ENCODE assay signal across 14 cellular contexts in the genomic region with DNA sequence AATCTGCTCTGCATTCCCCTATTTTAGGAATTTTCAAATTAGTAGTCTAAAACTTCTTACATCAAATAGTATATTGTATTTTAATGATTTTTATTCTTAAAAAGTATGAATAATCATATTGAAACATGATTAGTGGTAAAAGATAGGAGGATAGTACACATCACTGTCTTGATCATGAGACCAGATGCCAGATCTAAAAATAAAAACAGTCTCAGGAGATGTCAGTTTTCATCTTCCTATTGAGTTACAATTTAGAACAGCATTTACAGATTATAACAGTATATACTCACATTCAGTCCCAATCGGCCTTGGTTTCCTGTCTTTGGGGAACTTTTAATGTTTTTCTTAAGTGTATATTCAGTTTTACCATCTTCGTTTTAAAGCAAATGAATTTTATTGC.
DNase-seq lines count a peak whose midpoint lies in the region; ATAC-seq and TF ChIP-seq lines count a peak whose summit lies in the region.
"Had no signal": no experiment of that assay in that cellular context is flagged by ENCODE, and none has a peak within 500 bp of the region (broad histone marks: within the 10 kb centered on the region; RNA-seq: fewer than 3 reads in every experiment).

No MANE protein-coding gene starts in this region.

- H3K27ac ChIP-seq in SK-N-SH (ENCODE audit: low read depth in 2 of 2, low read length in 1 of 2) (no peak overlapping the region), gastrocnemius medialis (peak overlapping the region; percentile 85 to 92 (median 88))
- no peak overlapping the region for H3K27ac ChIP-seq in CD4-positive, alpha-beta T cell (ENCODE audit: low read depth, low read length)

- peak overlapping the region; percentile 23 for H3K4me3 Mint-ChIP-seq in CD4-positive, alpha-beta T cell
- H3K4me3 Mint-ChIP-seq in activated T-helper 17 cell treated with anti-CD3 and anti-CD28 coated beads, Interleukin-2, amount 50 U/mL, for 72 hours, result no peak overlapping the region
- H3K4me3 Mint-ChIP-seq: CD8-positive, alpha-beta memory T cell; HFFc6 had no signal

- no peaks in the 10 kb centered on the region for H3K79me2 ChIP-seq in SK-N-SH (ENCODE audit: insufficient read depth)

- peaks cover 0 to 6% of the 10 kb centered on the region in 2 experiments; a peak in 3 of 4 replicates for H3K4me1 ChIP-seq in SK-N-SH (ENCODE audit: control insufficient read depth in 1 of 2, insufficient read depth in 2 of 2, low read depth in 1 of 2, low read length in 1 of 2)
- peaks cover 24 to 30% of the 10 kb centered on the region in 2 donors for H3K4me1 ChIP-seq in gastrocnemius medialis

- in situ Hi-C loops in gastrocnemius medialis (cut with MboI; ENCODE audit: low sequenced_read_pairs in 4 of 4), result loop anchor here in 3 of 4 donors (5.0 to 25.0 kb wide), 3 partner anchors 91 to 338 kb away; no protein-coding TSS in a partner anchor

- no peaks in the 10 kb centered on the region for H3K9me2 ChIP-seq in SK-N-SH

- no peak overlapping the region for H3K9ac ChIP-seq in SK-N-SH

- peaks cover 43% of the 10 kb centered on the region for H3K4me1 Mint-ChIP-seq in CD4-positive, alpha-beta T cell (ENCODE audit: low read depth)
- H3K4me1 Mint-ChIP-seq in activated T-helper 17 cell treated with anti-CD3 and anti-CD28 coated beads, Interleukin-2, amount 50 U/mL, for 72 hours, result peaks cover 20% of the 10 kb centered on the region

- H3K36me3 Mint-ChIP-seq in CD4-positive, alpha-beta T cell (ENCODE audit: low read depth), result peaks cover 59% of the 10 kb centered on the region
- H3K36me3 Mint-ChIP-seq in activated T-helper 17 cell treated with anti-CD3 and anti-CD28 coated beads, Interleukin-2, amount 50 U/mL, for 72 hours (ENCODE audit: low read depth), result peaks cover 66% of the 10 kb centered on the region

- no peak for TF ChIP-seq EP300 in SK-N-SH (IDR thresholded peaks at IDR 0.05; ENCODE audit: borderline replicate concordance in 1 of 2, low read depth in 1 of 2, low read length in 1 of 2)

- POLR2A ChIA-PET in SK-N-SH (lab: Yijun Ruan, JAX), result no interaction called here
- POLR2A ChIA-PET in CD4-positive, alpha-beta T cell (lab: Charles Lee), result no interaction called here

- H3F3A ChIP-seq in SK-N-SH (replicated peaks; ENCODE audit: insufficient read depth), result no peaks in the 10 kb centered on the region

- no peaks in the 10 kb centered on the region for H3K27me3 Mint-ChIP-seq in CD4-positive, alpha-beta T cell
- H3K27me3 Mint-ChIP-seq in activated T-helper 17 cell treated with anti-CD3 and anti-CD28 coated beads, Interleukin-2, amount 50 U/mL, for 72 hours, result no peaks in the 10 kb centered on the region
- H3K27me3 Mint-ChIP-seq: CD8-positive, alpha-beta memory T cell had no signal

- intact Hi-C loops in CD4-positive, alpha-beta T cell (cut with DNase I, micrococcal nuclease), result loop anchor here in 1 of 2 experiments (10.0 kb wide), 1 partner anchor 161 kb away; no protein-coding TSS in a partner anchor
- intact Hi-C loops in gastrocnemius medialis (cut with DNase I; ENCODE audit: low total_unique reads), result loop anchor here (1.0 to 5.0 kb wide), 4 partner anchors 15 to 1443 kb away; a partner anchor contains a TSS

- peaks cover 5 to 16% of the 10 kb centered on the region in 2 experiments for H3K36me3 ChIP-seq in SK-N-SH (replicated peaks in 1 of 2; ENCODE audit: control insufficient read depth in 1 of 2, insufficient read depth in 2 of 2, low read length in 1 of 2)
- H3K36me3 ChIP-seq in gastrocnemius medialis, result peaks cover 0 to under 1% of the 10 kb centered on the region in 2 donors

- 54% methylated on average over 2 of the region's 2 CpGs for WGBS in SK-N-SH (ENCODE audit: low lambda C conversion rate)

- DNase-seq in SK-N-SH, result no peak
- no peak for DNase-seq in CD4-positive, alpha-beta T cell
- DNase-seq in gastrocnemius medialis, result no peak
- DNase-seq in NK-92 treated with Interleukin-12 subunit alpha and Interleukin-12 subunit beta, amount 100 ng/mL, for 24 hours (lab: John Stamatoyannopoulos, UW), result no peak
- DNase-seq: DMS79, NCI-H1436, NCI-H2029, SHP77 treated with DMSO at 0.1 percent for 48 hours had no signal

- H3K9me3 ChIP-seq in SK-N-SH (no peaks in the 10 kb centered on the region), gastrocnemius medialis (no peaks in the 10 kb centered on the region)
- no peaks in the 10 kb centered on the region for H3K9me3 ChIP-seq in CD4-positive, alpha-beta T cell (ENCODE audit: control insufficient read depth, low read length)

- no peaks in the 10 kb centered on the region for H3K9me3 Mint-ChIP-seq in CD4-positive, alpha-beta T cell
- no peaks in the 10 kb centered on the region for H3K9me3 Mint-ChIP-seq in activated T-helper 17 cell treated with anti-CD3 and anti-CD28 coated beads, Interleukin-2, amount 50 U/mL, for 72 hours
- H3K9me3 Mint-ChIP-seq: CD8-positive, alpha-beta memory T cell; HFFc6 had no signal

- TF ChIP-seq CTCF in SK-N-SH (IDR thresholded peaks at IDR 0.05) (no peak), gastrocnemius medialis (IDR thresholded peaks at IDR 0.05 in 4 of 5, conservative IDR thresholded peaks at IDR 0.05 in 1 of 5) (no peak)
- TF ChIP-seq CTCF in CD4-positive, alpha-beta T cell (IDR thresholded peaks at IDR 0.05), result no peak

- no peak for TF ChIP-seq RAD21 in SK-N-SH (IDR thresholded peaks at IDR 0.05; ENCODE audit: low read length)

- TF ChIP-seq POLR2A in gastrocnemius medialis (IDR thresholded peaks at IDR 0.05), result no peak

- no peak overlapping the region for H3K4me2 ChIP-seq in SK-N-SH

- no peaks in the 10 kb centered on the region for H4K20me1 ChIP-seq in SK-N-SH (ENCODE audit: insufficient read depth)

- no peak overlapping the region for H3K4me3 ChIP-seq in SK-N-SH (ENCODE audit: low read depth in 2 of 2, low read length in 1 of 2)
- peak overlapping the region in 3 of 4 donors; percentile 5 to 32 (median 21) for H3K4me3 ChIP-seq in gastrocnemius medialis

- peak overlapping the region; percentile 68 for H3K27ac Mint-ChIP-seq in CD4-positive, alpha-beta T cell
- peak overlapping the region; percentile 47 for H3K27ac Mint-ChIP-seq in activated T-helper 17 cell treated with anti-CD3 and anti-CD28 coated beads, Interleukin-2, amount 50 U/mL, for 72 hours
- H3K27ac Mint-ChIP-seq: HFFc6 had no signal

- ATAC-seq in SK-N-SH treated with all-trans-retinoic acid at 6 μM for 48 hours (peak; percentile 72), gastrocnemius medialis (peak; percentile 65 to 69), GM21526 (IDR thresholded peaks at IDR 0.05; ENCODE audit: low FRiP score, unreplicated experiment) (no peak), GM21737 (IDR thresholded peaks at IDR 0.05; ENCODE audit: unreplicated experiment) (no peak)
- ATAC-seq in CD4-positive, alpha-beta T cell (ENCODE audit: poor library complexity), result no peak
- no peak for ATAC-seq in activated T-helper 17 cell treated with anti-CD3 and anti-CD28 coated beads, Interleukin-2, amount 50 U/mL, for 72 hours (replicated peaks)

- H2AFZ ChIP-seq in SK-N-SH (ENCODE audit: low read depth), result no peak overlapping the region

- H3K27me3 ChIP-seq in SK-N-SH (ENCODE audit: insufficient read depth), result no peaks in the 10 kb centered on the region
- H3K27me3 ChIP-seq in CD4-positive, alpha-beta T cell (ENCODE audit: control insufficient read depth, insufficient read depth, low read length), result no peaks in the 10 kb centered on the region
- H3K27me3 ChIP-seq in gastrocnemius medialis, result no peaks in the 10 kb centered on the region

- CTCF ChIA-PET in SK-N-SH (lab: Yijun Ruan, JAX), result interaction anchor here (0.7 kb wide), 1 partner anchor 93 kb away, joined by 3 read pairs; no protein-coding TSS in a partner anchor
- CTCF ChIA-PET in CD4-positive, alpha-beta T cell (lab: Charles Lee), result no interaction called here

TF ChIP-seq in SK-N-SH treated with all-trans-retinoic acid at 6 μM for 48 hours, 23 proteins besides CTCF, POLR2A, EP300 and RAD21 (continues in another document):
- TF ChIP-seq ZC3H10 (CRISPR knock-in tag; IDR thresholded peaks at IDR 0.05), result no peak
- TF ChIP-seq, protein P1, sequence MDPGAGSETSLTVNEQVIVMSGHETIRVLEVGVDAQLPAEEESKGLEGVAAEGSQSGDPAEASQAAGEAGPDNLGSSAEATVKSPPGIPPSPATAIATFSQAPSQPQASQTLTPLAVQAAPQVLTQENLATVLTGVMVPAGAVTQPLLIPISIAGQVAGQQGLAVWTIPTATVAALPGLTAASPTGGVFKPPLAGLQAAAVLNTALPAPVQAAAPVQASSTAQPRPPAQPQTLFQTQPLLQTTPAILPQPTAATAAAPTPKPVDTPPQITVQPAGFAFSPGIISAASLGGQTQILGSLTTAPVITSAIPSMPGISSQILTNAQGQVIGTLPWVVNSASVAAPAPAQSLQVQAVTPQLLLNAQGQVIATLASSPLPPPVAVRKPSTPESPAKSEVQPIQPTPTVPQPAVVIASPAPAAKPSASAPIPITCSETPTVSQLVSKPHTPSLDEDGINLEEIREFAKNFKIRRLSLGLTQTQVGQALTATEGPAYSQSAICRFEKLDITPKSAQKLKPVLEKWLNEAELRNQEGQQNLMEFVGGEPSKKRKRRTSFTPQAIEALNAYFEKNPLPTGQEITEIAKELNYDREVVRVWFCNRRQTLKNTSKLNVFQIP (CRISPR knock-in tag; IDR thresholded peaks at IDR 0.05; ENCODE audit: borderline replicate concordance, low read depth), result no peak
- TF ChIP-seq GLIS3 (CRISPR knock-in tag; IDR thresholded peaks at IDR 0.05), result no peak
- TF ChIP-seq ZNF8 (CRISPR knock-in tag; IDR thresholded peaks at IDR 0.05), result no peak
- TF ChIP-seq CSDC2 (CRISPR knock-in tag; IDR thresholded peaks at IDR 0.05), result no peak
- TF ChIP-seq ESRRG (CRISPR knock-in tag; IDR thresholded peaks at IDR 0.05), result no peak
- no peak for TF ChIP-seq OSR1 (CRISPR knock-in tag; IDR thresholded peaks at IDR 0.05)

TF ChIP-seq in SK-N-SH, 30 proteins besides CTCF, POLR2A, EP300 and RAD21 (continues in another document):
- TF ChIP-seq TEAD4 (IDR thresholded peaks at IDR 0.05; ENCODE audit: borderline replicate concordance, insufficient read depth), result no peak
- TF ChIP-seq GATA2 (CRISPR knock-in tag; IDR thresholded peaks at IDR 0.05), result no peak
- TF ChIP-seq NFIC (IDR thresholded peaks at IDR 0.05; ENCODE audit: borderline replicate concordance), result no peak
- no peak for TF ChIP-seq FOXM1 (IDR thresholded peaks at IDR 0.05; ENCODE audit: low read depth)
- TF ChIP-seq CHD2 (IDR thresholded peaks at IDR 0.05; ENCODE audit: low read length, partially characterized antibody), result no peak
- no peak for TF ChIP-seq JUND (IDR thresholded peaks at IDR 0.05)
- TF ChIP-seq ELF1 (IDR thresholded peaks at IDR 0.05), result no peak
- no peak for TF ChIP-seq SMC3 (IDR thresholded peaks at IDR 0.05; ENCODE audit: low read depth, low read length)
- no peak for TF ChIP-seq EZH2phosphoT487 (IDR thresholded peaks at IDR 0.05; ENCODE audit: borderline replicate concordance, low read depth)

Comparison
In these comparisons a context has a peak if more than half of its experiments do, and no peak if none do; other contexts are left out.
1. ATAC-seq: peak in SK-N-SH treated with all-trans-retinoic acid at 6 μM for 48 hours (single experiment) and gastrocnemius medialis (2 of 2); none in CD4-positive, alpha-beta T cell (single experiment), activated T-helper 17 cell treated with anti-CD3 and anti-CD28 coated beads, Interleukin-2, amount 50 U/mL, for 72 hours (single experiment), GM21526 (single experiment) and GM21737 (single experiment).
2. H3K27ac ChIP-seq: peak in gastrocnemius medialis (4 of 4); none in SK-N-SH (0 of 2) and CD4-positive, alpha-beta T cell (single experiment).
3. H3K4me3 ChIP-seq: peak in gastrocnemius medialis (3 of 4); none in SK-N-SH (0 of 2).